Comparison of ENCODE assay signal across 8 cellular contexts in genomic region chr19:36528921-36529518, GRCh38. TPM values are rescaled to one million over a fixed set of nuclear protein-coding genes. Genes with fewer than 3 reads are reported as not detected.
DNase-seq lines count a peak whose midpoint lies in the region; ATAC-seq and TF ChIP-seq lines count a peak whose summit lies in the region.

No MANE protein-coding gene starts in this region.

- TF ChIP-seq CTCF in AG04450 (IDR thresholded peaks at IDR 0.05; ENCODE audit: low read depth, low read length), result no peak
- no peak for TF ChIP-seq CTCF in activated CD8-positive, alpha-beta T cell treated with anti-CD3 and anti-CD28 coated beads for 36 hours (IDR thresholded peaks at IDR 0.05)
- TF ChIP-seq CTCF in gastroesophageal sphincter (IDR thresholded peaks at IDR 0.05), result no peak
- TF ChIP-seq CTCF in retinal pigment epithelial cell (conservative IDR thresholded peaks at IDR 0.05; ENCODE audit: low read depth, low read length), result no peak

- H3K27ac ChIP-seq in AG04450 (ENCODE audit: low read depth, low read length) (peak overlapping the region; percentile 39), gastroesophageal sphincter (peak overlapping the region; percentile 51 to 93 (median 92))

- peaks cover 0 to 24% (median 5%) of the 10 kb centered on the region in 3 donors for H3K4me1 ChIP-seq in gastroesophageal sphincter

- H3K9me3 Mint-ChIP-seq in activated CD8-positive, alpha-beta T cell treated with anti-CD3 and anti-CD28 coated beads for 36 hours, result peaks cover 25% of the 10 kb centered on the region

- peak overlapping the region; percentile 97 for H3K27ac Mint-ChIP-seq in activated CD8-positive, alpha-beta T cell treated with anti-CD3 and anti-CD28 coated beads for 36 hours

- 14 to 18% methylated on average over 6 to 8 of the region's 12 CpGs for WGBS in gastroesophageal sphincter (ENCODE audit: low coverage in 1 of 2), 2 donors

- peak overlapping the region; percentile 93 for H3K4me3 ChIP-seq in AG04450 (ENCODE audit: low read depth, low read length)
- H3K4me3 ChIP-seq in gastroesophageal sphincter, result peak overlapping the region; percentile 56 to 66
- H3K4me3 ChIP-seq in retinal pigment epithelial cell (ENCODE audit: low read length), result peak overlapping the region; percentile 94

- POLR2A ChIA-PET in AG04450 (lab: Yijun Ruan, JAX), result interaction anchor here (1.0 to 1.7 kb wide), 6 partner anchors 15 to 138 kb away, joined by 3 to 17 read pairs (median 4); partner anchors contain the start of genes ZFP82, ZNF461, ZNF529 and ZNF566
- POLR2A ChIA-PET in activated CD8-positive, alpha-beta T cell treated with anti-CD3 and anti-CD28 coated beads for 36 hours (lab: Charles Lee), result interaction anchor here (0.7 to 3.0 kb wide), 21 partner anchors 12 to 688 kb away, joined by 3 to 12 read pairs (median 4); partner anchors contain the start of genes ZFP14, ZNF382, ZNF529 and ZNF566

- intact Hi-C loops in activated CD8-positive, alpha-beta T cell treated with anti-CD3 and anti-CD28 coated beads for 36 hours (cut with micrococcal nuclease), result loop anchor here (5.0 kb wide), 1 partner anchor 158 kb away; the partner anchor contains the start of gene ZNF567

- no peak for TF ChIP-seq POLR2A in gastroesophageal sphincter (IDR thresholded peaks at IDR 0.05)

- H3K27me3 ChIP-seq in AG04450 (ENCODE audit: control insufficient read depth, insufficient read depth, low read length) (no peaks in the 10 kb centered on the region), gastroesophageal sphincter (no peaks in the 10 kb centered on the region)

- peak; percentile 18 for ATAC-seq in GM18520 (IDR thresholded peaks at IDR 0.05; ENCODE audit: unreplicated experiment)
- peak; percentile 21 for ATAC-seq in HG03378 (IDR thresholded peaks at IDR 0.05; ENCODE audit: unreplicated experiment)
- peak; percentile 25 for ATAC-seq in activated CD8-positive, alpha-beta T cell treated with anti-CD3 and anti-CD28 coated beads for 36 hours
- ATAC-seq in gastroesophageal sphincter, result no peak

- no peak for DNase-seq in AG04450 (ENCODE audit: low read depth, low spot score)
- peak; percentile 79 for DNase-seq in activated CD8-positive, alpha-beta T cell treated with anti-CD3 and anti-CD28 coated beads for 36 hours
- DNase-seq in retinal pigment epithelial cell (ENCODE audit: low read depth), result no peak
- DNase-seq in kidney glomerular epithelial cell (lab: John Stamatoyannopoulos, UW), result no peak
- DNase-seq in NCI-H345 treated with DMSO at 0.1 percent for 48 hours (lab: John Stamatoyannopoulos, UW; ENCODE audit: unreplicated experiment), result no peak

- peaks cover 0 to 40% of the 10 kb centered on the region in 2 donors for H3K36me3 ChIP-seq in gastroesophageal sphincter

- H3K9me3 ChIP-seq in AG04450 (ENCODE audit: control insufficient read depth, insufficient read depth, low read length) (peaks cover 43% of the 10 kb centered on the region), gastroesophageal sphincter (peaks cover 0 to 54% (median 0%) of the 10 kb centered on the region in 3 donors)

- CTCF ChIA-PET in AG04450 (lab: Charles Lee), result interaction anchor here (1.5 kb wide), 1 partner anchor 12 kb away, joined by 3 read pairs; no protein-coding TSS in a partner anchor
- CTCF ChIA-PET in activated CD8-positive, alpha-beta T cell treated with anti-CD3 and anti-CD28 coated beads for 36 hours (lab: Charles Lee), result interaction anchor here (2.0 kb wide), 1 partner anchor 150 kb away, joined by 4 read pairs; the partner anchor contains the start of gene ZFP14

- H3K27me3 Mint-ChIP-seq in activated CD8-positive, alpha-beta T cell treated with anti-CD3 and anti-CD28 coated beads for 36 hours, result no peaks in the 10 kb centered on the region

- H3K4me1 Mint-ChIP-seq in activated CD8-positive, alpha-beta T cell treated with anti-CD3 and anti-CD28 coated beads for 36 hours (ENCODE audit: low read depth), result peaks cover 15% of the 10 kb centered on the region

- H3K36me3 Mint-ChIP-seq in activated CD8-positive, alpha-beta T cell treated with anti-CD3 and anti-CD28 coated beads for 36 hours (ENCODE audit: low read depth), result peaks cover 67% of the 10 kb centered on the region

- H3K4me3 Mint-ChIP-seq in activated CD8-positive, alpha-beta T cell treated with anti-CD3 and anti-CD28 coated beads for 36 hours, result peak overlapping the region; percentile 90

- no peak for TF ChIP-seq EP300 in gastroesophageal sphincter (IDR thresholded peaks at IDR 0.05)

RNA-seq across cellular contexts. Expression of gene ZNF260, which starts 0.9 kb away (rescaled TPM):
- 10.5 and 14.7 TPM in 2 replicates for polyA plus RNA-seq in AG04450 (2011; rRNA removed)
- 21.3 and 28.5 TPM in 2 replicates for polyA minus RNA-seq in AG04450 (2011; rRNA and poly(A)+ RNA removed)
- total RNA-seq in activated CD8-positive, alpha-beta T cell treated with anti-CD3 and anti-CD28 coated beads for 36 hours, result 1 to 10 TPM; 3.7 to 6.4 TPM
- total RNA-seq in gastroesophageal sphincter, result 10 to 100 TPM in 1 of 4 donors, 1 to 10 TPM in 3; 6.9 to 13.9 (median 8.4) TPM

RNA-seq across cellular contexts. Expression of gene ZNF566, which starts 39.7 kb away (rescaled TPM):
- polyA plus RNA-seq in AG04450 (2011; rRNA removed), result 3.5 and 4.9 TPM in 2 replicates
- 5.4 and 6.7 TPM in 2 replicates for polyA minus RNA-seq in AG04450 (2011; rRNA and poly(A)+ RNA removed)
- total RNA-seq in activated CD8-positive, alpha-beta T cell treated with anti-CD3 and anti-CD28 coated beads for 36 hours, result 1 to 10 TPM; 5.6 to 6.5 TPM
- total RNA-seq in gastroesophageal sphincter, result 10 to 100 TPM; 12.6 to 24.2 (median 19.7) TPM

RNA-seq across cellular contexts. Expression of gene ZNF529, which starts 44.1 kb away (rescaled TPM):
- polyA plus RNA-seq in AG04450 (2011; rRNA removed), result 5.2 and 7.6 TPM in 2 replicates
- polyA minus RNA-seq in AG04450 (2011; rRNA and poly(A)+ RNA removed), result 8.3 TPM in 2 replicates
- total RNA-seq in activated CD8-positive, alpha-beta T cell treated with anti-CD3 and anti-CD28 coated beads for 36 hours, result 10 to 100 TPM; 18.5 to 19.2 TPM
- total RNA-seq in gastroesophageal sphincter, result 10 to 100 TPM; 13.2 to 25.2 (median 16.2) TPM
